Comparison of ENCODE assay signal across 33 cellular contexts in the genomic region with DNA sequence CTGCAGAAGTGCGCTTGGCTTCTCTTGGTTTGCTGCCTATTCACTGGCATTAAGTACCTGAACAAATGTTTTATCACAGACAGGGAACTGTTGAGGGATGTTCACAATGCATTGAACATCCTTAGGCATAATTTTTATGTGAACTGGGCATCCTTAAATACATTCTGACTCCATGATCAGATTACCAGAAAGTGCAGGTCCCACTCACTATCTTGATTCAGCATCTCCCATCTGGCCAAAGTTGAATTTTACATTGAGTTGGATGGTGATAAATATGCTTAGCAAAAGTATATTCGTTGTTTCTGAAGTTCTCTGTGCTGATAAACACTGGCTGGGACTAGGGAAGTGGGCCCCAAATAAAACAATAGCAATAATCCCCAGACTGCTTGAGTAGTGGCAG.
"Had no signal": no experiment of that assay in that cellular context is flagged by ENCODE, and none has a peak within 500 bp of the region (broad histone marks: within the 10 kb centered on the region; RNA-seq: fewer than 3 reads in every experiment).

No MANE protein-coding gene starts in this region.

- H3K9me3 Mint-ChIP-seq: activated T-cell treated with anti-CD3 and anti-CD28 coated beads, Interleukin-2, amount 50 U/mL, for 24 hours had no signal

- H3K27ac ChIP-seq: ascending aorta, breast epithelium, cardiac muscle cell, colonic mucosa, epithelial cell of prostate, esophagus squamous epithelium, gastroesophageal sphincter, heart right ventricle, WERI-Rb-1 had no signal

- H3K9me3 ChIP-seq: ascending aorta, breast epithelium, colonic mucosa had no signal

- H3K4me1 Mint-ChIP-seq: activated B cell treated with CpG ODN at 0.5 μM for 24 hours; activated CD8-positive, alpha-beta memory T cell treated with anti-CD3 and anti-CD28 coated beads, Interleukin-2, amount 10 ng/mL, durations not matched to agents 7 days and 5 days; activated naive CD4-positive, alpha-beta T cell treated with anti-CD3 and anti-CD28 coated beads, Interleukin-2, amount 10 ng/mL, durations not matched to agents 7 days and 5 days had no signal

- H3K4me3 ChIP-seq: ascending aorta, breast epithelium, cardiac muscle cell, colonic mucosa, esophagus squamous epithelium, gastroesophageal sphincter, heart right ventricle had no signal

- H3K4me3 Mint-ChIP-seq: activated B cell treated with CpG ODN at 0.5 μM for 24 hours; activated CD8-positive, alpha-beta memory T cell treated with anti-CD3 and anti-CD28 coated beads, Interleukin-2, amount 10 ng/mL, durations not matched to agents 7 days and 5 days; activated CD8-positive, alpha-beta T cell treated with anti-CD3 and anti-CD28 coated beads for 36 hours; activated naive CD4-positive, alpha-beta T cell treated with anti-CD3 and anti-CD28 coated beads, Interleukin-2, amount 10 ng/mL, durations not matched to agents 7 days and 5 days; activated naive CD8-positive, alpha-beta T cell treated with anti-CD3 and anti-CD28 coated beads, Interleukin-2, amount 10 ng/mL, durations not matched to agents 7 days and 5 days; activated T-cell treated with anti-CD3 and anti-CD28 coated beads, Interleukin-2, amount 50 U/mL, for 24 hours; activated T-cell treated with anti-CD3 and anti-CD28 coated beads, Interleukin-2, amount 50 U/mL, for 72 hours; brain; T-helper 1 cell treated with Interleukin-12 subunit alpha and Interleukin-12 subunit beta and Interleukin-4 antibody, amounts not matched to agents 30 μg/mL and 1 μg/mL, for 36 hours; T-helper 2 cell treated with Interferon-gamma antibody and Interleukin-4, amounts not matched to agents 5 μg/mL and 100 μg/mL, for 36 hours had no signal

- ATAC-seq: activated CD4-positive, CD25-positive, alpha-beta regulatory T cell treated with anti-CD3 and anti-CD28 coated beads, Interleukin-2, amount 50 U/mL, for 24 hours; activated CD8-positive, alpha-beta memory T cell treated with anti-CD3 and anti-CD28 coated beads, Interleukin-2, amount 10 ng/mL, durations not matched to agents 7 days and 5 days; activated CD8-positive, alpha-beta T cell treated with anti-CD3 and anti-CD28 coated beads for 36 hours; activated naive CD4-positive, alpha-beta T cell treated with anti-CD3 and anti-CD28 coated beads, Interleukin-2, amount 50 U/mL, for 72 hours; activated T-cell treated with anti-CD3 and anti-CD28 coated beads, Interleukin-2, amount 50 U/mL, for 72 hours; gastroesophageal sphincter; heart right ventricle had no signal

- H3K27ac Mint-ChIP-seq: activated B cell treated with CpG ODN at 0.5 μM for 24 hours; activated CD8-positive, alpha-beta memory T cell treated with anti-CD3 and anti-CD28 coated beads, Interleukin-2, amount 10 ng/mL, durations not matched to agents 7 days and 5 days; activated CD8-positive, alpha-beta T cell treated with anti-CD3 and anti-CD28 coated beads for 36 hours; activated naive CD4-positive, alpha-beta T cell treated with anti-CD3 and anti-CD28 coated beads, Interleukin-2, amount 10 ng/mL, durations not matched to agents 7 days and 5 days; activated naive CD4-positive, alpha-beta T cell treated with anti-CD3 and anti-CD28 coated beads, Interleukin-2, amount 50 U/mL, for 72 hours; activated naive CD8-positive, alpha-beta T cell treated with anti-CD3 and anti-CD28 coated beads, Interleukin-2, amount 10 ng/mL, durations not matched to agents 7 days and 5 days; activated T-cell treated with anti-CD3 and anti-CD28 coated beads, Interleukin-2, amount 50 U/mL, for 24 hours; activated T-cell treated with anti-CD3 and anti-CD28 coated beads, Interleukin-2, amount 50 U/mL, for 72 hours; brain; T-helper 1 cell treated with Interleukin-12 subunit alpha and Interleukin-12 subunit beta and Interleukin-4 antibody, amounts not matched to agents 30 μg/mL and 1 μg/mL, for 36 hours; T-helper 2 cell treated with Interferon-gamma antibody and Interleukin-4, amounts not matched to agents 5 μg/mL and 100 μg/mL, for 36 hours had no signal

- H3K36me3 Mint-ChIP-seq: activated CD8-positive, alpha-beta memory T cell treated with anti-CD3 and anti-CD28 coated beads, Interleukin-2, amount 10 ng/mL, durations not matched to agents 7 days and 5 days; activated naive CD4-positive, alpha-beta T cell treated with anti-CD3 and anti-CD28 coated beads, Interleukin-2, amount 10 ng/mL, durations not matched to agents 7 days and 5 days; activated naive CD8-positive, alpha-beta T cell treated with anti-CD3 and anti-CD28 coated beads, Interleukin-2, amount 10 ng/mL, durations not matched to agents 7 days and 5 days had no signal

- H3K36me3 ChIP-seq: ascending aorta, breast epithelium, cardiac muscle cell, colonic mucosa, esophagus squamous epithelium, gastroesophageal sphincter, WERI-Rb-1 had no signal

- H3K27me3 Mint-ChIP-seq: activated B cell treated with CpG ODN at 0.5 μM for 24 hours; activated CD8-positive, alpha-beta memory T cell treated with anti-CD3 and anti-CD28 coated beads, Interleukin-2, amount 10 ng/mL, durations not matched to agents 7 days and 5 days; activated CD8-positive, alpha-beta T cell treated with anti-CD3 and anti-CD28 coated beads for 36 hours; activated naive CD4-positive, alpha-beta T cell treated with anti-CD3 and anti-CD28 coated beads, Interleukin-2, amount 10 ng/mL, durations not matched to agents 7 days and 5 days; activated naive CD8-positive, alpha-beta T cell treated with anti-CD3 and anti-CD28 coated beads, Interleukin-2, amount 10 ng/mL, durations not matched to agents 7 days and 5 days; activated T-cell treated with anti-CD3 and anti-CD28 coated beads, Interleukin-2, amount 50 U/mL, for 24 hours had no signal

- DNase-seq: activated B cell treated with CpG ODN at 0.5 μM for 24 hours; activated CD4-positive, alpha-beta T cell treated with anti-CD3 and anti-CD28 coated beads for 48 hours; activated CD4-positive, alpha-beta T cell treated with anti-CD3 and anti-CD28 coated beads, Interleukin-2, amount 50 U/mL, for 1 hour; activated CD4-positive, alpha-beta T cell treated with anti-CD3 and anti-CD28 coated beads, Interleukin-2, amount 50 U/mL, for 48 hours; activated CD8-positive, alpha-beta memory T cell treated with anti-CD3 and anti-CD28 coated beads, Interleukin-2, amount 10 ng/mL, durations not matched to agents 7 days and 5 days; activated CD8-positive, alpha-beta memory T cell treated with anti-CD3 and anti-CD28 coated beads, Interleukin-2, amount 50 U/mL, for 48 hours; activated CD8-positive, alpha-beta T cell treated with anti-CD3 and anti-CD28 coated beads for 36 hours; activated gamma-delta T cell; activated naive CD4-positive, alpha-beta T cell; activated naive CD4-positive, alpha-beta T cell treated with anti-CD3 and anti-CD28 coated beads, Interleukin-2, amount 10 ng/mL, durations not matched to agents 7 days and 5 days; activated naive CD8-positive, alpha-beta T cell treated with anti-CD3 and anti-CD28 coated beads, Interleukin-2, amount 10 ng/mL, durations not matched to agents 7 days and 5 days; activated T-cell treated with anti-CD3 and anti-CD28 coated beads for 4 hours; activated T-cell treated with anti-CD3 and anti-CD28 coated beads, Interleukin-2, amount 50 U/mL, for 24 hours; activated T-cell treated with anti-CD3 and anti-CD28 coated beads, Interleukin-2, amount 50 U/mL, for 72 hours; central memory CD4-positive, alpha-beta T cell; cerebellar nuclear complex; colonic mucosa; effector CD8-positive, alpha-beta T cell; esophagus squamous epithelium; foreskin melanocyte; heart right ventricle; T1000; WERI-Rb-1 had no signal

- H3K27me3 ChIP-seq: ascending aorta, breast epithelium, cardiac muscle cell, colonic mucosa, esophagus squamous epithelium, gastroesophageal sphincter, heart right ventricle had no signal

- H3K4me1 ChIP-seq: breast epithelium, colonic mucosa, esophagus squamous epithelium had no signal
